Comparison of ENCODE assay signal across 32 cellular contexts in genomic region chr1:33372677-33373076, GRCh38. TPM values are rescaled to one million over a fixed set of nuclear protein-coding genes. Genes with fewer than 3 reads are reported as not detected.
DNase-seq lines count a peak whose midpoint lies in the region; ATAC-seq and TF ChIP-seq lines count a peak whose summit lies in the region.
"Had no signal": no experiment of that assay in that cellular context is flagged by ENCODE, and none has a peak within 500 bp of the region (broad histone marks: within the 10 kb centered on the region; RNA-seq: fewer than 3 reads in every experiment).

No MANE protein-coding gene starts in this region.

- peak; percentile 9 for TF ChIP-seq CTCF in GM06990 (IDR thresholded peaks at IDR 0.05; ENCODE audit: insufficient read depth, low read length, poor library complexity, severe bottlenecking)
- peak; percentile 34 for TF ChIP-seq CTCF in brain microvascular endothelial cell (IDR thresholded peaks at IDR 0.05; ENCODE audit: low read depth, low read length, missing control alignments)
- TF ChIP-seq CTCF in neural progenitor cell (IDR thresholded peaks at IDR 0.05): no peak

- peaks cover 24% of the 10 kb centered on the region for H3K4me1 Mint-ChIP-seq in neural progenitor cell

- no peaks in the 10 kb centered on the region for H3K9me3 ChIP-seq in Karpas-422 (ENCODE audit: low read length)
- no peaks in the 10 kb centered on the region for H3K9me3 ChIP-seq in neural progenitor cell (ENCODE audit: low read depth)
- H3K9me3 ChIP-seq: HAP-1, ovary, Peyer's patch, tibial nerve had no signal

- in situ Hi-C loops in brain microvascular endothelial cell (cut with HindIII; ENCODE audit: low pct_ligation_motif_present, low sequenced_read_pairs): no loop called here

- H2AFZ ChIP-seq in Karpas-422 (ENCODE audit: low read length): no peak overlapping the region
- H2AFZ ChIP-seq in neural progenitor cell (replicated peaks): no peak overlapping the region

- H3K4me2 ChIP-seq in Karpas-422 (ENCODE audit: low read depth, low read length, poor library complexity, severe bottlenecking) (no peak overlapping the region), neural progenitor cell (no peak overlapping the region)

- ATAC-seq in GM18867 (IDR thresholded peaks at IDR 0.05; ENCODE audit: unreplicated experiment) (no peak), HG03025 (IDR thresholded peaks at IDR 0.05; ENCODE audit: low FRiP score, unreplicated experiment) (no peak)
- ATAC-seq: left lobe of liver had no signal

- H3K27ac Mint-ChIP-seq in neural progenitor cell: peak overlapping the region; percentile 95
- H3K27ac Mint-ChIP-seq: activated naive CD4-positive, alpha-beta T cell treated with anti-CD3 and anti-CD28 coated beads, Interleukin-2, amount 50 U/mL, for 24 hours; nephron; T-helper 2 cell treated with Interferon-gamma antibody and Interleukin-4, amounts not matched to agents 5 μg/mL and 100 μg/mL, for 36 hours had no signal

- no peaks in the 10 kb centered on the region for H3K9me2 ChIP-seq in Karpas-422 (replicated peaks; ENCODE audit: insufficient read depth, low read length)

- H3K79me2 ChIP-seq in Karpas-422 (ENCODE audit: low read length): no peaks in the 10 kb centered on the region
- H3K79me2 ChIP-seq in neural progenitor cell (ENCODE audit: low read depth): no peaks in the 10 kb centered on the region

- H3K4me3 Mint-ChIP-seq in neural progenitor cell: no peak overlapping the region
- H3K4me3 Mint-ChIP-seq: activated naive CD4-positive, alpha-beta T cell treated with anti-CD3 and anti-CD28 coated beads, Interleukin-2, amount 50 U/mL, for 24 hours; brain; nephron; T-helper 2 cell treated with Interferon-gamma antibody and Interleukin-4, amounts not matched to agents 5 μg/mL and 100 μg/mL, for 36 hours had no signal

- H3K27ac ChIP-seq in Karpas-422 (ENCODE audit: low read length) (no peak overlapping the region), brain microvascular endothelial cell (no peak overlapping the region), neural progenitor cell (no peak overlapping the region)
- H3K27ac ChIP-seq: ovary, Peyer's patch, tibial nerve, VCaP had no signal

- H3K36me3 ChIP-seq in GM06990 (ENCODE audit: control insufficient read depth, insufficient read depth, low read length): no peaks in the 10 kb centered on the region
- H3K36me3 ChIP-seq in Karpas-422 (ENCODE audit: insufficient read depth, low read length): no peaks in the 10 kb centered on the region
- H3K36me3 ChIP-seq in brain microvascular endothelial cell (replicated peaks): peaks cover 48% of the 10 kb centered on the region
- no peaks in the 10 kb centered on the region for H3K36me3 ChIP-seq in neural progenitor cell
- H3K36me3 ChIP-seq: HAP-1, ovary, Peyer's patch had no signal

- H3K4me1 ChIP-seq in Karpas-422 (ENCODE audit: low read length): peaks cover 7% of the 10 kb centered on the region
- peaks cover 7% of the 10 kb centered on the region for H3K4me1 ChIP-seq in neural progenitor cell
- H3K4me1 ChIP-seq: HAP-1 had no signal

- H3K27me3 Mint-ChIP-seq in neural progenitor cell (ENCODE audit: insufficient read depth, low read depth): peaks cover 7% of the 10 kb centered on the region
- H3K27me3 Mint-ChIP-seq: activated naive CD4-positive, alpha-beta T cell treated with anti-CD3 and anti-CD28 coated beads, Interleukin-2, amount 50 U/mL, for 24 hours; brain had no signal

- H3K9me3 Mint-ChIP-seq in neural progenitor cell: no peaks in the 10 kb centered on the region
- H3K9me3 Mint-ChIP-seq: activated naive CD4-positive, alpha-beta T cell treated with anti-CD3 and anti-CD28 coated beads, Interleukin-2, amount 50 U/mL, for 24 hours; brain; nephron; T-helper 2 cell treated with Interferon-gamma antibody and Interleukin-4, amounts not matched to agents 5 μg/mL and 100 μg/mL, for 36 hours had no signal

- H3F3A ChIP-seq in neural progenitor cell (ENCODE audit: low read depth): no peaks in the 10 kb centered on the region

- no peak overlapping the region for H3K4me3 ChIP-seq in GM06990 (replicated peaks; ENCODE audit: low read depth, low read length)
- H3K4me3 ChIP-seq in Karpas-422 (ENCODE audit: low read length): no peak overlapping the region
- H3K4me3 ChIP-seq in brain microvascular endothelial cell (ENCODE audit: low read depth, low read length): no peak overlapping the region
- H3K4me3 ChIP-seq in neural progenitor cell: no peak overlapping the region
- H3K4me3 ChIP-seq: HAP-1, ovary, Peyer's patch, tibial nerve had no signal

- H4K20me1 ChIP-seq in Karpas-422 (ENCODE audit: insufficient read depth, low read depth, low read length): no peaks in the 10 kb centered on the region
- H4K20me1 ChIP-seq in neural progenitor cell (ENCODE audit: low read depth): no peaks in the 10 kb centered on the region

- no peak overlapping the region for H3K9ac ChIP-seq in Karpas-422 (ENCODE audit: low read length)
- H3K9ac ChIP-seq in neural progenitor cell: no peak overlapping the region

- peaks cover 22% of the 10 kb centered on the region for H3K36me3 Mint-ChIP-seq in neural progenitor cell
- H3K36me3 Mint-ChIP-seq: activated naive CD4-positive, alpha-beta T cell treated with anti-CD3 and anti-CD28 coated beads, Interleukin-2, amount 50 U/mL, for 24 hours had no signal

- H3K27me3 ChIP-seq in GM06990 (replicated peaks; ENCODE audit: control insufficient read depth, insufficient read depth, low read length): peaks cover 4% of the 10 kb centered on the region
- H3K27me3 ChIP-seq in Karpas-422 (ENCODE audit: low read length): no peaks in the 10 kb centered on the region
- H3K27me3 ChIP-seq in brain microvascular endothelial cell (replicated peaks): no peaks in the 10 kb centered on the region
- peaks cover 10% of the 10 kb centered on the region for H3K27me3 ChIP-seq in neural progenitor cell
- H3K27me3 ChIP-seq: ovary, Peyer's patch, tibial nerve had no signal

- no peak for DNase-seq in GM06990 (ENCODE audit: extremely low read depth, insufficient read length)
- peak; percentile 62 for DNase-seq in Karpas-422
- no peak for DNase-seq in brain microvascular endothelial cell
- peak; percentile 54 for DNase-seq in neural progenitor cell (ENCODE audit: low spot score)
- DNase-seq in DMS79 treated with DMSO at 0.1 percent for 48 hours (lab: John Stamatoyannopoulos, UW): no peak
- DNase-seq: activated CD4-positive, alpha-beta T cell treated with anti-CD3 and anti-CD28 coated beads for 4 hours; activated CD8-positive, alpha-beta memory T cell treated with anti-CD3 and anti-CD28 coated beads for 24 hours; activated T-cell treated with anti-CD3 and anti-CD28 coated beads for 4 hours; amniotic stem cell; C1 segment of cervical spinal cord; Calu3; DND-41; NCI-H1105 treated with DMSO at 0.1 percent for 48 hours; NCI-H187 treated with DMSO at 0.1 percent for 48 hours; NCI-H526 treated with DMSO at 0.1 percent for 48 hours; ovary; Peyer's patch; SIG-M5; stimulated activated CD4-positive, alpha-beta T cell treated with anti-CD3 and anti-CD28 coated beads, Interleukin-15, amount 100 ng/mL, for 24 hours; stimulated activated CD4-positive, alpha-beta T cell treated with anti-CD3 and anti-CD28 coated beads, Interleukin-4, amount 100 ng/mL, for 4 hours had no signal

RNA-seq across cellular contexts. Expression of gene A3GALT2, which starts 51.8 kb away (rescaled TPM):
- 0.47 TPM in 1 of 2 replicates, not detected in the other for total RNA-seq in Karpas-422 (2014; rRNA removed; shearing (Covaris generic); ENCODE audit: low replicate concordance)
- total RNA-seq in neural progenitor cell (ENCODE audit: low replicate concordance): not detected in 2 replicates
- total RNA-seq: Calu3, cerebellum, left lobe of liver, M059J, ovary, Peyer's patch had no signal

RNA-seq across cellular contexts. Expression of gene PHC2, which starts 58.2 kb away (rescaled TPM):
- total RNA-seq in Karpas-422 (2014; rRNA removed; shearing (Covaris generic); ENCODE audit: low replicate concordance): 54.3 and 79.5 TPM in 2 replicates
- 65.0 and 108 TPM in 2 replicates for total RNA-seq in neural progenitor cell (ENCODE audit: low replicate concordance)

Comparison
In these comparisons a context has a peak if more than half of its experiments do, and no peak if none do; other contexts are left out.
1. DNase-seq: peak in Karpas-422 (single experiment) and neural progenitor cell (single experiment); none in GM06990 (single experiment), brain microvascular endothelial cell (single experiment) and DMS79 treated with DMSO at 0.1 percent for 48 hours (single experiment).